In the genomic region with DNA sequence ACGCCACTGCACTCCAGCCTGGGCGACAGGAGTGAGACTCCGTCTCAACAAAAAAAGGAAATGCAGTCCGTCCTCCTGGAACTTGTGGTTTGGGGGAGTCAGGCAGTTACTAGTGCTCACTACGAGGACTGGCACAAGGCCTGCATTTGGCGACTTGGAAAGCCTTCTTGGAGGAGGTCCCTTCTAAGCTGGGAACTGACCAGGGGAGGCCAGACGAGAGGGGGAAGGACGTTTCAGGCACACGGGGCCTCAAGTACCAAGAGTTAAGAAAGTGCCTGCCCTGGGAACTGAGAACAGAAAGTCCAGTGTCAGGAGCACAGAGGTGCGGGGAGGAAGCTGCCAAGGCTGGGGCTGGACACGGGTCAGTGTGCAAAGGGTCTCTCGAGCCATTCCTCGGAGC, we compare ENCODE assay signal across 15 cellular contexts.
A peak's percentile ranks its signal among the peaks of the same experiment; 100 is the strongest.
DNase-seq lines count a peak whose midpoint lies in the region; ATAC-seq and TF ChIP-seq lines count a peak whose summit lies in the region.
"Had no signal": no experiment of that assay in that cellular context is flagged by ENCODE, and none has a peak within 500 bp of the region (broad histone marks: within the 10 kb centered on the region; RNA-seq: fewer than 3 reads in every experiment).

No MANE protein-coding gene starts in this region.

- H3K27me3 ChIP-seq in ascending aorta: no peaks in the 10 kb centered on the region
- H3K27me3 ChIP-seq in stomach smooth muscle (ENCODE audit: control insufficient read depth in 1 of 2, insufficient read depth in 2 of 2, low read length in 2 of 2): no peaks in the 10 kb centered on the region
- H3K27me3 ChIP-seq: colonic mucosa had no signal

- H3K4me3 ChIP-seq in ascending aorta (no peak overlapping the region), stomach smooth muscle (ENCODE audit: low read length in 2 of 2) (no peak overlapping the region)
- H3K4me3 ChIP-seq: colonic mucosa had no signal

- H3K9me3 ChIP-seq in ascending aorta (no peaks in the 10 kb centered on the region), stomach smooth muscle (ENCODE audit: control insufficient read depth in 2 of 2, low read length in 2 of 2) (no peaks in the 10 kb centered on the region)
- H3K9me3 ChIP-seq: colonic mucosa had no signal

- DNase-seq in Kasumi-1 (lab: John Stamatoyannopoulos, UW) (peak; percentile 40 to 41), ascending aorta (ENCODE audit: low spot score in 2 of 2) (peak; percentile 36 to 85), hypothalamus (lab: John Stamatoyannopoulos, UW) (peak in 35 of 51 donors; percentile 21 to 79 (median 47)), NOMO-1 (lab: John Stamatoyannopoulos, UW; ENCODE audit: unreplicated experiment in 2 of 2) (no peak), ACHN (no peak)
- DNase-seq: activated CD4-positive, alpha-beta memory T cell treated with anti-CD3 and anti-CD28 coated beads for 36 hours; CD4-positive, CD25-positive, alpha-beta regulatory T cell; colonic mucosa; foreskin fibroblast; GF-D8; left colon; T-helper 2 cell had no signal

- H3K9ac ChIP-seq in stomach smooth muscle (ENCODE audit: low read length in 2 of 2): peak overlapping the region in 1 of 2 donors; percentile 29

- TF ChIP-seq CTCF in ascending aorta (IDR thresholded peaks at IDR 0.05): no peak

- H3K36me3 ChIP-seq in ascending aorta (peaks cover 48 to 51% of the 10 kb centered on the region in 2 donors), stomach smooth muscle (ENCODE audit: control insufficient read depth in 2 of 2, insufficient read depth in 2 of 2, low read length in 2 of 2) (peaks cover 26 to 27% of the 10 kb centered on the region in 2 donors)

- intact Hi-C loops in ascending aorta (cut with DNase I): loop anchor here (2.0 kb wide), 1 partner anchor 21 kb away; no protein-coding TSS in a partner anchor

- in situ Hi-C loops in ACHN (cut with HindIII; ENCODE audit: low pct_ligation_motif_present, low pct_unique_long_range_greater_than_20kb, low sequenced_read_pairs): no loop called here

- H3K4me1 ChIP-seq in ascending aorta (peaks cover 12 to 40% of the 10 kb centered on the region in 2 donors), stomach smooth muscle (ENCODE audit: control insufficient read depth, insufficient read depth, low read length) (peaks cover 26% of the 10 kb centered on the region)

- ATAC-seq in GM21390 (IDR thresholded peaks at IDR 0.05; ENCODE audit: unreplicated experiment) (no peak), GM21825 (IDR thresholded peaks at IDR 0.05; ENCODE audit: unreplicated experiment) (no peak)
- ATAC-seq: left colon had no signal

- H3K27ac ChIP-seq in ascending aorta: peak overlapping the region; percentile 77 to 87
- H3K27ac ChIP-seq in stomach smooth muscle (ENCODE audit: low read length): peak overlapping the region; percentile 53
- H3K27ac ChIP-seq: colonic mucosa had no signal

Comparison
In these comparisons a context has a peak if more than half of its experiments do, and no peak if none do; other contexts are left out.
1. DNase-seq: peak in Kasumi-1 (2 of 2), ascending aorta (2 of 2) and hypothalamus (35 of 51); none in NOMO-1 (0 of 2) and ACHN (single experiment).